In genomic region chr6:130964808-130965604, GRCh38 we compare ENCODE assay signal across 23 cellular contexts.
DNase-seq lines count a peak whose midpoint lies in the region; ATAC-seq, FAIRE-seq and TF ChIP-seq lines count a peak whose summit lies in the region.
"Had no signal": no experiment of that assay in that cellular context is flagged by ENCODE, and none has a peak within 500 bp of the region (broad histone marks: within the 10 kb centered on the region; RNA-seq: fewer than 3 reads in every experiment).

No MANE protein-coding gene starts in this region.

- 65 to 77% (median 75%) methylated on average over 5 of the region's 5 CpGs for WGBS in adrenal gland, 4 donors

- FAIRE-seq in endothelial cell of umbilical vein (lab: Jason Lieb, UNC), result no peak
- FAIRE-seq: A549 had no signal

- H3K27ac Mint-ChIP-seq in activated CD8-positive, alpha-beta memory T cell treated with anti-CD3 and anti-CD28 coated beads, Interleukin-2, amount 10 ng/mL, durations not matched to agents 7 days and 5 days, result no peak overlapping the region
- no peak overlapping the region for H3K27ac Mint-ChIP-seq in glutamatergic neuron (ENCODE audit: unreplicated experiment)
- H3K27ac Mint-ChIP-seq: activated T-helper 2 cell treated with anti-CD3 and anti-CD28 coated beads, Interferon-gamma antibody, Interleukin-2, Interleukin-4, amounts not matched to agents 10 μg/mL and 5 μg/mL and 100 μg/mL, durations not matched to agents 14 hours and 24 hours and 36 hours; CD4-positive, CD25-positive, alpha-beta regulatory T cell; mesothelial cell of epicardium had no signal

- peak; percentile 47 for ATAC-seq in GM19395 (IDR thresholded peaks at IDR 0.05; ENCODE audit: unreplicated experiment)
- ATAC-seq in HG02981 (IDR thresholded peaks at IDR 0.05; ENCODE audit: unreplicated experiment), result peak; percentile 47
- no peak for ATAC-seq in activated CD8-positive, alpha-beta memory T cell treated with anti-CD3 and anti-CD28 coated beads, Interleukin-2, amount 10 ng/mL, durations not matched to agents 7 days and 5 days
- ATAC-seq: A549 had no signal

- CTCF ChIA-PET in endothelial cell of umbilical vein (lab: Charles Lee), result interaction anchor here (1.0 kb wide), 1 partner anchor 152 kb away, joined by 3 read pairs; no protein-coding TSS in a partner anchor
- CTCF ChIA-PET in activated CD8-positive, alpha-beta memory T cell treated with anti-CD3 and anti-CD28 coated beads, Interleukin-2, amount 10 ng/mL, durations not matched to agents 7 days and 5 days (lab: Charles Lee), result interaction anchor here (0.8 kb wide), 1 partner anchor 59 kb away, joined by 3 read pairs; no protein-coding TSS in a partner anchor

- 0 out of 2 replicates have a peak overlapping the region, but pooled peaks have one; percentile 14 for H3K27ac ChIP-seq in ACC112 (ENCODE audit: low read depth, low read length)
- H3K27ac ChIP-seq in endothelial cell of umbilical vein (ENCODE audit: insufficient read depth, low read depth, low read length), result no peak overlapping the region
- no peak overlapping the region for H3K27ac ChIP-seq in vagina
- no peak overlapping the region for H3K27ac ChIP-seq in adrenal gland
- H3K27ac ChIP-seq: A549, cardiac muscle cell, PC-9, prostate gland, SJSA1 had no signal

- H3K36me3 ChIP-seq in ACC112 (ENCODE audit: insufficient read depth, low read length) (no peaks in the 10 kb centered on the region), endothelial cell of umbilical vein (ENCODE audit: control insufficient read depth in 2 of 2, extremely low read depth in 1 of 2, insufficient read depth in 2 of 2, low read length in 2 of 2) (no peaks in the 10 kb centered on the region), vagina (no peaks in the 10 kb centered on the region), adrenal gland (replicated peaks in 1 of 2) (no peaks in the 10 kb centered on the region)
- H3K36me3 ChIP-seq: cardiac muscle cell, prostate gland had no signal

- H3K79me2 ChIP-seq in ACC112 (ENCODE audit: control insufficient read depth, insufficient read depth, low read length, unreplicated experiment) (peaks cover 75% of the 10 kb centered on the region), endothelial cell of umbilical vein (ENCODE audit: control insufficient read depth, insufficient read depth, low read length) (peaks cover 71% of the 10 kb centered on the region)

- peaks cover 45% of the 10 kb centered on the region for H3K4me1 ChIP-seq in ACC112 (ENCODE audit: control insufficient read depth, insufficient read depth, low read length, unreplicated experiment)
- H3K4me1 ChIP-seq in endothelial cell of umbilical vein (ENCODE audit: control insufficient read depth, extremely low read depth, insufficient read depth, low read length), result peaks cover 20% of the 10 kb centered on the region
- peaks cover 26% of the 10 kb centered on the region for H3K4me1 ChIP-seq in vagina
- peaks cover 0 to 48% of the 10 kb centered on the region in 2 donors for H3K4me1 ChIP-seq in adrenal gland (replicated peaks in 1 of 2)
- H3K4me1 ChIP-seq: prostate gland had no signal

- H4K20me1 ChIP-seq in endothelial cell of umbilical vein (replicated peaks; ENCODE audit: control insufficient read depth, extremely low read depth, insufficient read depth, low read length), result no peaks in the 10 kb centered on the region

- intact Hi-C loops in endothelial cell of umbilical vein (cut with micrococcal nuclease) (no loop called here), vagina (cut with DNase I) (no loop called here), adrenal gland (cut with DNase I) (no loop called here)

- BruUV-seq in endothelial cell of umbilical vein (replicated peaks; lab: Mats Ljungman, UMichigan), result no TSS peak

- peak overlapping the region; percentile 43; the same call in 1 of the 2 replicates for H3K4me3 ChIP-seq in ACC112 (ENCODE audit: low read depth, low read length)
- no peak overlapping the region for H3K4me3 ChIP-seq in endothelial cell of umbilical vein (replicated peaks in 1 of 3; ENCODE audit: insufficient read depth in 1 of 3, low read depth in 1 of 3, low read length in 3 of 3)
- no peak overlapping the region for H3K4me3 ChIP-seq in vagina
- no peak overlapping the region for H3K4me3 ChIP-seq in adrenal gland
- H3K4me3 ChIP-seq: A549, cardiac muscle cell, PC-9, prostate gland, SJSA1 had no signal

- H3K9ac ChIP-seq in endothelial cell of umbilical vein (replicated peaks; ENCODE audit: extremely low read depth, insufficient read depth, low read length), result no peak overlapping the region

- H3K9me3 ChIP-seq in endothelial cell of umbilical vein (replicated peaks; ENCODE audit: control insufficient read depth, insufficient read depth, low read length) (no peaks in the 10 kb centered on the region), vagina (no peaks in the 10 kb centered on the region), adrenal gland (replicated peaks in 1 of 3) (no peaks in the 10 kb centered on the region)
- H3K9me3 ChIP-seq: A549, prostate gland, SJSA1 had no signal

- no peak overlapping the region for H2AFZ ChIP-seq in ACC112 (ENCODE audit: low read length, unreplicated experiment)
- no peak overlapping the region for H2AFZ ChIP-seq in endothelial cell of umbilical vein (ENCODE audit: low read depth, low read length)
- H2AFZ ChIP-seq: PC-9 had no signal

- H3K4me3 Mint-ChIP-seq in activated CD8-positive, alpha-beta memory T cell treated with anti-CD3 and anti-CD28 coated beads, Interleukin-2, amount 10 ng/mL, durations not matched to agents 7 days and 5 days, result no peak overlapping the region
- no peak overlapping the region for H3K4me3 Mint-ChIP-seq in glutamatergic neuron (ENCODE audit: unreplicated experiment)
- H3K4me3 Mint-ChIP-seq: CD4-positive, CD25-positive, alpha-beta regulatory T cell; mesothelial cell of epicardium; neural crest cell had no signal

- H3K36me3 Mint-ChIP-seq in activated CD8-positive, alpha-beta memory T cell treated with anti-CD3 and anti-CD28 coated beads, Interleukin-2, amount 10 ng/mL, durations not matched to agents 7 days and 5 days, result no peaks in the 10 kb centered on the region
- no peaks in the 10 kb centered on the region for H3K36me3 Mint-ChIP-seq in glutamatergic neuron (ENCODE audit: unreplicated experiment)
- H3K36me3 Mint-ChIP-seq: CD4-positive, CD25-positive, alpha-beta regulatory T cell; mesothelial cell of epicardium had no signal

- no peak for DNase-seq in endothelial cell of umbilical vein (ENCODE audit: low read depth, low spot score)
- no peak for DNase-seq in vagina (ENCODE audit: extremely low spot score in 2 of 2)
- DNase-seq in activated CD8-positive, alpha-beta memory T cell treated with anti-CD3 and anti-CD28 coated beads, Interleukin-2, amount 10 ng/mL, durations not matched to agents 7 days and 5 days, result no peak
- no peak for DNase-seq in glutamatergic neuron
- DNase-seq in adrenal gland, result no peak
- DNase-seq: activated CD4-positive, CD25-positive, alpha-beta regulatory T cell; amniotic stem cell; CD4-positive, CD25-positive, alpha-beta regulatory T cell; left cardiac atrium; NCI-H1436 treated with DMSO at 0.1 percent for 48 hours; NCI-H774; stimulated activated CD4-positive, alpha-beta T cell treated with anti-CD3 and anti-CD28 coated beads, Interleukin-4, amount 100 ng/mL, for 4 hours had no signal

- dilution Hi-C loops in endothelial cell of umbilical vein (cut with MboI; ENCODE audit: extremely low pct_ligation_motif_present, low sequenced_read_pairs), result no loop called here

- no peak overlapping the region for H3K4me2 ChIP-seq in endothelial cell of umbilical vein (ENCODE audit: insufficient read depth, low read length)
- H3K4me2 ChIP-seq: A549, PC-9 had no signal

- POLR2A ChIA-PET in endothelial cell of umbilical vein (lab: Charles Lee), result no interaction called here

- TF ChIP-seq CTCF in endothelial cell of umbilical vein (IDR thresholded peaks at IDR 0.05; ENCODE audit: extremely low read depth in 1 of 2, insufficient read depth in 1 of 2, low read depth in 1 of 2, low read length in 2 of 2), result no peak
- no peak for TF ChIP-seq CTCF in vagina (IDR thresholded peaks at IDR 0.05)
- TF ChIP-seq CTCF in glutamatergic neuron (IDR thresholded peaks at IDR 0.05; ENCODE audit: partially characterized antibody, unreplicated experiment), result no peak
- TF ChIP-seq CTCF in adrenal gland (IDR thresholded peaks at IDR 0.05), result no peak

- H3K27me3 ChIP-seq in ACC112 (ENCODE audit: insufficient read depth, low read length) (no peaks in the 10 kb centered on the region), endothelial cell of umbilical vein (ENCODE audit: control insufficient read depth in 2 of 2, insufficient read depth in 2 of 2, low read length in 2 of 2) (no peaks in the 10 kb centered on the region), vagina (no peaks in the 10 kb centered on the region), adrenal gland (no peaks in the 10 kb centered on the region)
- H3K27me3 ChIP-seq: cardiac muscle cell, SJSA1 had no signal

- H3K4me1 Mint-ChIP-seq in activated CD8-positive, alpha-beta memory T cell treated with anti-CD3 and anti-CD28 coated beads, Interleukin-2, amount 10 ng/mL, durations not matched to agents 7 days and 5 days, result peaks cover 3% of the 10 kb centered on the region
- peaks cover 5% of the 10 kb centered on the region for H3K4me1 Mint-ChIP-seq in glutamatergic neuron (ENCODE audit: low read depth, unreplicated experiment)

- no peak for TF ChIP-seq POLR2A in endothelial cell of umbilical vein (IDR thresholded peaks at IDR 0.05; ENCODE audit: low read depth, low read length)
- no peak for TF ChIP-seq POLR2A in vagina (IDR thresholded peaks at IDR 0.05)
- TF ChIP-seq POLR2A in adrenal gland (IDR thresholded peaks at IDR 0.05), result no peak

- H3K9me1 ChIP-seq in endothelial cell of umbilical vein (replicated peaks; ENCODE audit: control insufficient read depth, extremely low read depth, insufficient read depth, low read length), result no peaks in the 10 kb centered on the region

- H3K9me3 Mint-ChIP-seq in activated CD8-positive, alpha-beta memory T cell treated with anti-CD3 and anti-CD28 coated beads, Interleukin-2, amount 10 ng/mL, durations not matched to agents 7 days and 5 days (ENCODE audit: low read depth), result no peaks in the 10 kb centered on the region
- H3K9me3 Mint-ChIP-seq in glutamatergic neuron (ENCODE audit: unreplicated experiment), result no peaks in the 10 kb centered on the region
- H3K9me3 Mint-ChIP-seq: activated T-helper 2 cell treated with anti-CD3 and anti-CD28 coated beads, Interferon-gamma antibody, Interleukin-2, Interleukin-4, amounts not matched to agents 10 μg/mL and 5 μg/mL and 100 μg/mL, durations not matched to agents 14 hours and 24 hours and 36 hours; CD4-positive, CD25-positive, alpha-beta regulatory T cell; mesothelial cell of epicardium had no signal

- H3K27me3 Mint-ChIP-seq in activated CD8-positive, alpha-beta memory T cell treated with anti-CD3 and anti-CD28 coated beads, Interleukin-2, amount 10 ng/mL, durations not matched to agents 7 days and 5 days, result no peaks in the 10 kb centered on the region
- H3K27me3 Mint-ChIP-seq in glutamatergic neuron (ENCODE audit: unreplicated experiment), result no peaks in the 10 kb centered on the region
- H3K27me3 Mint-ChIP-seq: CD4-positive, CD25-positive, alpha-beta regulatory T cell had no signal

TF ChIP-seq in endothelial cell of umbilical vein, 7 proteins besides CTCF, POLR2A, EP300 and RAD21 (continues in another document):
- no peak for TF ChIP-seq FOS (IDR thresholded peaks at IDR 0.05; ENCODE audit: borderline replicate concordance, insufficient read depth, low read length)
- TF ChIP-seq MYC (IDR thresholded peaks at IDR 0.05; ENCODE audit: low read depth, low read length), result no peak
- TF ChIP-seq GATA2 (IDR thresholded peaks at IDR 0.05; ENCODE audit: insufficient read depth, insufficient read length, low read depth, low read length), result peak; percentile 45
